Comparison of ENCODE assay signal across 16 cellular contexts in the genomic region with DNA sequence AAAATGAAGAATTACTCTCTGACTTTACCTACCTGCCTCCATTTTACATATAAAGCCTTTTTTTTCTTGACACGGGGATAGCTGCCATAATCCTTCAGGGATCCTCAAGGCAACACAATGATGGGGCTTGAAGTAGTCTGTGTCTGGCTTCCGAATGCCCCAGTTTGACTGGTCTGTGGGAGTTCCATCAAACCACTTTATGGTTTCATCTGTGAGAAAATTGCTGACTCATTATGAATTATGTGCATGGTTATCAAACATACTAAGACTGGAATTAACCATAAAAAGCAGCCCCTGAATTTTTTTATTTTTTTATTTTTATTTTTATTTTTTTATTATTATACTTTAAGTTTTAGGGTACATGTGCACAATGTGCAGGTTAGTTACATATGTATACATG. TPM values are rescaled to one million over a fixed set of nuclear protein-coding genes. Genes with fewer than 3 reads are reported as not detected.
DNase-seq lines count a peak whose midpoint lies in the region; ATAC-seq, FAIRE-seq and TF ChIP-seq lines count a peak whose summit lies in the region.
"Had no signal": no experiment of that assay in that cellular context is flagged by ENCODE, and none has a peak within 500 bp of the region (broad histone marks: within the 10 kb centered on the region; RNA-seq: fewer than 3 reads in every experiment).

No MANE protein-coding gene starts in this region.

- CTCF ChIA-PET in A549 (lab: Yijun Ruan, JAX) = interaction anchor here (0.7 to 1.1 kb wide), 2 partner anchors 11 to 23 kb away, joined by 3 read pairs; no protein-coding TSS in a partner anchor
- CTCF ChIA-PET in HCT116 (lab: Charles Lee) = no interaction called here

- H3K4me3 ChIP-seq in A549 = no peak overlapping the region
- no peak overlapping the region for H3K4me3 ChIP-seq in HCT116 (replicated peaks in 1 of 2; ENCODE audit: low read depth in 1 of 2, low read length in 2 of 2)
- no peak overlapping the region for H3K4me3 ChIP-seq in fibroblast of mammary gland (ENCODE audit: control insufficient read depth, low read depth, low read length)

- no peak overlapping the region for H3K9ac ChIP-seq in HCT116 (ENCODE audit: low read length)

- TF ChIP-seq RAD21 in A549 (conservative IDR thresholded peaks at IDR 0.05 in 1 of 2, IDR thresholded peaks at IDR 0.05 in 1 of 2) = no peak
- TF ChIP-seq RAD21 in HCT116 (IDR thresholded peaks at IDR 0.05; ENCODE audit: low read depth) = no peak

- no peaks in the 10 kb centered on the region for H3K9me2 ChIP-seq in HCT116 (ENCODE audit: insufficient read depth)

- BruUV-seq in HCT116 (replicated peaks; lab: Mats Ljungman, UMichigan) = no TSS peak

- TF ChIP-seq POLR2A in A549 (IDR thresholded peaks at IDR 0.05; ENCODE audit: low read length) = no peak
- TF ChIP-seq POLR2A in HCT116 (IDR thresholded peaks at IDR 0.05; ENCODE audit: borderline replicate concordance, extremely low read depth, insufficient read depth, insufficient read length) = no peak

- no peaks in the 10 kb centered on the region for H3K79me2 ChIP-seq in HCT116 (ENCODE audit: insufficient read depth, low read length)

- H3K27me3 ChIP-seq in HCT116 (ENCODE audit: insufficient read depth, low read length) = no peaks in the 10 kb centered on the region
- H3K27me3 ChIP-seq: BE2C had no signal

- ATAC-seq in A549 (no peak), HCT116 (no peak), HG03571 (IDR thresholded peaks at IDR 0.05; ENCODE audit: unreplicated experiment) (no peak), HG03521 (IDR thresholded peaks at IDR 0.05; ENCODE audit: unreplicated experiment) (no peak)

- TF ChIP-seq EP300 in A549 (IDR thresholded peaks at IDR 0.05) = no peak

- H2AFZ ChIP-seq in HCT116 (ENCODE audit: low read depth, low read length, poor library complexity, severe bottlenecking) = peak overlapping the region; percentile 6

- POLR2A ChIA-PET in A549 (lab: Yijun Ruan, JAX) (no interaction called here), HCT116 (lab: Charles Lee) (no interaction called here)

- H3K27ac ChIP-seq in A549 (peak overlapping the region; percentile 23 to 63; a peak in 2 of 6 replicates), HCT116 (ENCODE audit: low read depth, low read length) (no peak overlapping the region)
- H3K27ac ChIP-seq: C4-2B had no signal

- RAD21 ChIA-PET in HCT116 (lab: Charles Lee; ENCODE audit: low non-redundant PET in 1 of 2, low total read pairs in 2 of 2, uncharacterized antibody in 2 of 2, unreplicated experiment in 2 of 2) = no interaction called here

- H3K4me2 ChIP-seq in A549 (no peak overlapping the region), HCT116 (ENCODE audit: low read length) (no peak overlapping the region)

- 83% methylated on average over 2 of the region's 2 CpGs for WGBS in A549 (ENCODE audit: missing lambda C conversion rate)

- no peak for FAIRE-seq in A549 (lab: Jason Lieb, UNC)
- FAIRE-seq: GM12892, H54 had no signal

- TF ChIP-seq CTCF in A549 (IDR thresholded peaks at IDR 0.05) = no peak
- TF ChIP-seq CTCF in HCT116 (IDR thresholded peaks at IDR 0.05 in 2 of 3, conservative IDR thresholded peaks at IDR 0.05 in 1 of 3; ENCODE audit: borderline replicate concordance in 1 of 3, insufficient read depth in 1 of 3, low read depth in 2 of 3, low read length in 2 of 3) = no peak
- TF ChIP-seq CTCF in fibroblast of mammary gland (conservative IDR thresholded peaks at IDR 0.05; ENCODE audit: control insufficient read depth, insufficient read depth, low read depth, low read length) = no peak

- H3K4me1 ChIP-seq in A549 (peaks cover 23% of the 10 kb centered on the region), HCT116 (ENCODE audit: control insufficient read depth in 1 of 2, insufficient read depth in 2 of 2, low read length in 2 of 2) (no peaks in the 10 kb centered on the region)
- H3K4me1 ChIP-seq: BE2C had no signal

- no peaks in the 10 kb centered on the region for H3K36me3 ChIP-seq in HCT116 (ENCODE audit: control insufficient read depth in 1 of 2, insufficient read depth in 2 of 2, low read length in 2 of 2)
- H3K36me3 ChIP-seq: BE2C had no signal

- no peak for DNase-seq in A549 (ENCODE audit: low read depth in 1 of 2, low spot score in 1 of 2)
- no peak for DNase-seq in HCT116 (ENCODE audit: low read depth, low spot score)
- DNase-seq in amniotic epithelial cell (ENCODE audit: low read depth) = peak; percentile 83
- DNase-seq in fibroblast of mammary gland (ENCODE audit: low read depth) = peak; percentile 40
- DNase-seq in DMS 273 (lab: John Stamatoyannopoulos, UW; ENCODE audit: unreplicated experiment) = no peak
- DNase-seq: BE2C; CD4-positive, alpha-beta memory T cell; DMS79 treated with DMSO at 0.1 percent for 48 hours; GDM1 had no signal

- intact Hi-C loops in HCT116 (cut with micrococcal nuclease) = no loop called here

- H3K9me3 ChIP-seq in A549 = no peaks in the 10 kb centered on the region
- H3K9me3 ChIP-seq in HCT116 (ENCODE audit: control insufficient read depth in 1 of 2, insufficient read depth in 1 of 2, low read depth in 1 of 2, low read length in 2 of 2) = no peaks in the 10 kb centered on the region
- H3K9me3 ChIP-seq: BE2C had no signal

- no peaks in the 10 kb centered on the region for H4K20me1 ChIP-seq in HCT116 (ENCODE audit: insufficient read depth)

TF ChIP-seq in A549, 52 proteins besides CTCF, POLR2A, EP300 and RAD21:
- TF ChIP-seq NFE2L2 (conservative IDR thresholded peaks at IDR 0.05; ENCODE audit: low read length) (peak; percentile 64), MAFK (IDR thresholded peaks at IDR 0.05; ENCODE audit: partially characterized antibody) (peak; percentile 91), SREBF2 (IDR thresholded peaks at IDR 0.05) (no peak)
TF ChIP-seq in A549: peak in this region for 2.

TF ChIP-seq in HCT116, 20 proteins besides CTCF, POLR2A, EP300 and RAD21:
- no peak for TF ChIP-seq EZH2 (IDR thresholded peaks at IDR 0.05)
- TF ChIP-seq, protein P1, sequence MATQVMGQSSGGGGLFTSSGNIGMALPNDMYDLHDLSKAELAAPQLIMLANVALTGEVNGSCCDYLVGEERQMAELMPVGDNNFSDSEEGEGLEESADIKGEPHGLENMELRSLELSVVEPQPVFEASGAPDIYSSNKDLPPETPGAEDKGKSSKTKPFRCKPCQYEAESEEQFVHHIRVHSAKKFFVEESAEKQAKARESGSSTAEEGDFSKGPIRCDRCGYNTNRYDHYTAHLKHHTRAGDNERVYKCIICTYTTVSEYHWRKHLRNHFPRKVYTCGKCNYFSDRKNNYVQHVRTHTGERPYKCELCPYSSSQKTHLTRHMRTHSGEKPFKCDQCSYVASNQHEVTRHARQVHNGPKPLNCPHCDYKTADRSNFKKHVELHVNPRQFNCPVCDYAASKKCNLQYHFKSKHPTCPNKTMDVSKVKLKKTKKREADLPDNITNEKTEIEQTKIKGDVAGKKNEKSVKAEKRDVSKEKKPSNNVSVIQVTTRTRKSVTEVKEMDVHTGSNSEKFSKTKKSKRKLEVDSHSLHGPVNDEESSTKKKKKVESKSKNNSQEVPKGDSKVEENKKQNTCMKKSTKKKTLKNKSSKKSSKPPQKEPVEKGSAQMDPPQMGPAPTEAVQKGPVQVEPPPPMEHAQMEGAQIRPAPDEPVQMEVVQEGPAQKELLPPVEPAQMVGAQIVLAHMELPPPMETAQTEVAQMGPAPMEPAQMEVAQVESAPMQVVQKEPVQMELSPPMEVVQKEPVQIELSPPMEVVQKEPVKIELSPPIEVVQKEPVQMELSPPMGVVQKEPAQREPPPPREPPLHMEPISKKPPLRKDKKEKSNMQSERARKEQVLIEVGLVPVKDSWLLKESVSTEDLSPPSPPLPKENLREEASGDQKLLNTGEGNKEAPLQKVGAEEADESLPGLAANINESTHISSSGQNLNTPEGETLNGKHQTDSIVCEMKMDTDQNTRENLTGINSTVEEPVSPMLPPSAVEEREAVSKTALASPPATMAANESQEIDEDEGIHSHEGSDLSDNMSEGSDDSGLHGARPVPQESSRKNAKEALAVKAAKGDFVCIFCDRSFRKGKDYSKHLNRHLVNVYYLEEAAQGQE (IDR thresholded peaks at IDR 0.05; ENCODE audit: low read depth) = no peak
- no peak for TF ChIP-seq CBX3 (IDR thresholded peaks at IDR 0.05; ENCODE audit: low read depth)
- no peak for TF ChIP-seq POLR2AphosphoS5 (IDR thresholded peaks at IDR 0.05; ENCODE audit: low read depth, low read length)
- no peak for TF ChIP-seq ELF1 (IDR thresholded peaks at IDR 0.05; ENCODE audit: borderline replicate concordance, low read depth)
- TF ChIP-seq MAX (IDR thresholded peaks at IDR 0.05) = no peak

RNA-seq across cellular contexts. Expression of gene LY75, which starts 40.3 kb away (rescaled TPM):
- polyA plus RNA-seq in A549 (2011; rRNA removed) (0.25 and 0.26 TPM in 2 replicates), A549 (2017; fragmentation: RNase III; extraction: RNeasy Plus Mini Kit Qiagen cat#74134 plus additional on column Dnase treatment) (0.08 to 0.19 TPM (median 0.08 TPM) in 3 replicates)
- 0.09 and 0.14 TPM in 2 replicates for polyA plus RNA-seq in A549 (2012; cell fraction: cytosol; rRNA removed)
- 0.05 and 0.11 TPM in 2 replicates for polyA plus RNA-seq in A549 (2012; cell fraction: nucleus; rRNA removed)
- 0.25 and 0.73 TPM in 2 replicates for polyA minus RNA-seq in A549 (2011; rRNA and poly(A)+ RNA removed)
- total RNA-seq in HCT116 (2021; ENCODE audit: unreplicated experiment) = not detected
- polyA plus RNA-seq in HCT116 (2012) = not detected in 2 replicates
- total RNA-seq: A172 had no signal
- polyA plus RNA-seq: AG04450 had no signal

Comparison
In these comparisons a context has a peak if more than half of its experiments do, and no peak if none do; other contexts are left out.
1. DNase-seq: peak in amniotic epithelial cell (single experiment) and fibroblast of mammary gland (single experiment); none in A549 (0 of 2), HCT116 (single experiment) and DMS 273 (single experiment).